16 cellular contexts compared by ENCODE assay signal in the genomic region with DNA sequence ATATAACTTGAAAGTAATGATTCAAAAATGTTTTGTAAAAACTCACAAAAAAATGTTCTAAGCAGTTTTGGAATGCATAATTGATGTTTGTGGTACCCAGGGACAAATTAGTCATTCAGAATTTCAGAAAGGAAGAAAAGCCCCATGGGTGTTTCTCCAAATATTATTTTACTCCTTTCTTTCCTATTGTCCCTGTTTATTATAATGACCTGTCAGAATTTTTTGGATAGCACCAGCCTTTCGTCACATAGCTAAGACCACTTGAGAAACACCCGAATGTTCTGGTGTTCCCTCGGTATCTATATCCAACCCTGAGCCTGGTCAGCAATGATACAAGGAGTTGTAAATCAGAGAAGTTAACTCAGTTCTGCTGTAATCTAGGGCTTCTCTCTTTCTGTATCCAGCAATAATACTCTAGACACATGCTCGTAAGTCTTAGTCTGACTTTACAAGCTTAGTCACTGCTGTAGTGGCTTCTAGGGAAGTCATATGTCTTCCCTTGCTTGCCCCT.
DNase-seq lines count a peak whose midpoint lies in the region; ATAC-seq and TF ChIP-seq lines count a peak whose summit lies in the region.
"Had no signal": no experiment of that assay in that cellular context is flagged by ENCODE, and none has a peak within 500 bp of the region (broad histone marks: within the 10 kb centered on the region; RNA-seq: fewer than 3 reads in every experiment).

No MANE protein-coding gene starts in this region.

- H3K79me2 ChIP-seq in H9 (ENCODE audit: insufficient read depth, low read length): no peaks in the 10 kb centered on the region

- H2BK15ac ChIP-seq in H9 (ENCODE audit: low read depth, low read length): no peak overlapping the region

- no peak overlapping the region for H2BK12ac ChIP-seq in H9 (ENCODE audit: insufficient read length, low read depth, low read length)

- no peak overlapping the region for H2AK5ac ChIP-seq in H9 (ENCODE audit: insufficient read length, low read length)

- H3K36me3 ChIP-seq in esophagus muscularis mucosa (no peaks in the 10 kb centered on the region), aorta (ENCODE audit: control insufficient read depth in 1 of 2, insufficient read depth in 2 of 2, low read length in 1 of 2) (no peaks in the 10 kb centered on the region), SJCRH30 (no peaks in the 10 kb centered on the region)
- H3K36me3 ChIP-seq: breast epithelium, pancreas, thyroid gland had no signal

- H3K27me3 ChIP-seq in esophagus muscularis mucosa (no peaks in the 10 kb centered on the region), aorta (ENCODE audit: control insufficient read depth in 1 of 2, insufficient read depth in 2 of 2, low read length in 1 of 2) (no peaks in the 10 kb centered on the region), H9 (ENCODE audit: insufficient read depth, low read length) (no peaks in the 10 kb centered on the region), SJCRH30 (no peaks in the 10 kb centered on the region)
- H3K27me3 ChIP-seq: breast epithelium, pancreas, thyroid gland had no signal

- H3K9ac ChIP-seq in H9 (ENCODE audit: extremely low read depth, insufficient read length, low read length): no peak overlapping the region

- POLR2A ChIA-PET in naive thymus-derived CD8-positive, alpha-beta T cell (lab: Charles Lee): no interaction called here

- no peak overlapping the region for H2BK5ac ChIP-seq in H9 (ENCODE audit: insufficient read length, low read length)

- no peak overlapping the region for H2BK120ac ChIP-seq in H9 (ENCODE audit: low read depth, low read length, poor library complexity, severe bottlenecking)

- no peak overlapping the region for H2BK20ac ChIP-seq in H9 (ENCODE audit: low read depth, low read length, poor library complexity, severe bottlenecking)

- no peak overlapping the region for H3K56ac ChIP-seq in H9 (ENCODE audit: insufficient read length, low read depth, low read length)

- H4K5ac ChIP-seq in H9 (ENCODE audit: insufficient read length, low read depth, low read length): no peak overlapping the region

- no peaks in the 10 kb centered on the region for H4K20me1 ChIP-seq in H9 (ENCODE audit: control insufficient read depth, insufficient read depth, insufficient read length)

- H3K14ac ChIP-seq in H9 (ENCODE audit: insufficient read depth, low read length): no peak overlapping the region

- H3K36me3 Mint-ChIP-seq in naive thymus-derived CD8-positive, alpha-beta T cell: no peaks in the 10 kb centered on the region
- H3K36me3 Mint-ChIP-seq in H9 (ENCODE audit: insufficient read depth in 1 of 3, low read depth in 3 of 3): no peaks in the 10 kb centered on the region
- H3K36me3 Mint-ChIP-seq: CD8-positive, alpha-beta memory T cell had no signal

- no peak overlapping the region for H4K8ac ChIP-seq in H9 (replicated peaks; ENCODE audit: insufficient read length, low read depth, low read length)

- H2AFZ ChIP-seq in H9 (ENCODE audit: low read length): no peak overlapping the region

- ATAC-seq in aorta (ENCODE audit: low FRiP score): peak; percentile 70
- ATAC-seq in naive thymus-derived CD8-positive, alpha-beta T cell: no peak
- ATAC-seq: activated CD8-positive, alpha-beta T cell treated with anti-CD3 and anti-CD28 coated beads for 36 hours had no signal

- no peak overlapping the region for H3K4me3 Mint-ChIP-seq in naive thymus-derived CD8-positive, alpha-beta T cell
- H3K4me3 Mint-ChIP-seq in H9: no peak overlapping the region
- H3K4me3 Mint-ChIP-seq: activated CD8-positive, alpha-beta T cell treated with anti-CD3 and anti-CD28 coated beads for 36 hours; CD8-positive, alpha-beta memory T cell had no signal

- H3K4me2 ChIP-seq in H9 (ENCODE audit: insufficient read depth, insufficient read length, low read length): no peak overlapping the region

- 59% methylated on average over 4 of the region's 4 CpGs for WGBS in esophagus muscularis mucosa
- WGBS in aorta, 2 donors: 7 to 11% methylated on average over 4 of the region's 4 CpGs
- no CpG with 5 or more reads among the region's 4 CpGs for WGBS in H9 (ENCODE audit: extremely low coverage, insufficient read length, low lambda C conversion rate)

- H3K4ac ChIP-seq in H9 (ENCODE audit: low read depth, low read length): no peak overlapping the region

- no peaks in the 10 kb centered on the region for H3K27me3 Mint-ChIP-seq in naive thymus-derived CD8-positive, alpha-beta T cell
- no peaks in the 10 kb centered on the region for H3K27me3 Mint-ChIP-seq in H9 (ENCODE audit: low read depth)
- H3K27me3 Mint-ChIP-seq: activated CD8-positive, alpha-beta T cell treated with anti-CD3 and anti-CD28 coated beads for 36 hours; CD8-positive, alpha-beta memory T cell had no signal

- H4K91ac ChIP-seq in H9 (ENCODE audit: insufficient read length, low read depth, low read length): no peak overlapping the region

- H3K9me3 Mint-ChIP-seq in naive thymus-derived CD8-positive, alpha-beta T cell: peaks cover 0 to 4% (median 0%) of the 10 kb centered on the region in 9 donors
- no peaks in the 10 kb centered on the region; a peak in 1 of 5 replicates for H3K9me3 Mint-ChIP-seq in H9
- H3K9me3 Mint-ChIP-seq: activated CD8-positive, alpha-beta T cell treated with anti-CD3 and anti-CD28 coated beads for 36 hours had no signal

- no peak overlapping the region for H3K4me3 ChIP-seq in esophagus muscularis mucosa
- H3K4me3 ChIP-seq in aorta (ENCODE audit: low read length in 2 of 2): no peak overlapping the region
- H3K4me3 ChIP-seq in SJCRH30: no peak overlapping the region
- H3K4me3 ChIP-seq: breast epithelium, pancreas, thyroid gland had no signal

- TF ChIP-seq POLR2A in esophagus muscularis mucosa (IDR thresholded peaks at IDR 0.05; ENCODE audit: low read depth): no peak

- H3K9me3 ChIP-seq in esophagus muscularis mucosa (no peaks in the 10 kb centered on the region), aorta (ENCODE audit: control insufficient read depth, low read length) (no peaks in the 10 kb centered on the region), H9 (ENCODE audit: control insufficient read depth, low read depth, low read length) (no peaks in the 10 kb centered on the region), SJCRH30 (replicated peaks) (no peaks in the 10 kb centered on the region)
- H3K9me3 ChIP-seq: pancreas, thyroid gland had no signal

- H3K23ac ChIP-seq in H9 (ENCODE audit: insufficient read length, low read depth, low read length): no peak overlapping the region

- no peak for TF ChIP-seq EP300 in esophagus muscularis mucosa (IDR thresholded peaks at IDR 0.05)

- H3K27ac ChIP-seq in esophagus muscularis mucosa (replicated peaks in 1 of 4) (peak overlapping the region; percentile 27 to 40 (median 34)), aorta (ENCODE audit: low read depth in 1 of 2, low read length in 2 of 2) (peak overlapping the region in 1 of 2 donors; percentile 67), H9 (ENCODE audit: insufficient read length, low read depth, low read length) (no peak overlapping the region), SJCRH30 (no peak overlapping the region)
- H3K27ac ChIP-seq: breast epithelium, pancreas, thyroid gland had no signal

- no peak overlapping the region for H3T11ph ChIP-seq in H9 (ENCODE audit: low read length)

- no peaks in the 10 kb centered on the region for H3K23me2 ChIP-seq in H9 (ENCODE audit: insufficient read length, low read depth, low read length, poor library complexity, severe bottlenecking)

- H3K18ac ChIP-seq in H9 (ENCODE audit: insufficient read length, low read depth, low read length): no peak overlapping the region

- H3K27ac Mint-ChIP-seq in naive thymus-derived CD8-positive, alpha-beta T cell: no peak overlapping the region
- no peak overlapping the region for H3K27ac Mint-ChIP-seq in H9
- H3K27ac Mint-ChIP-seq: activated CD8-positive, alpha-beta T cell treated with anti-CD3 and anti-CD28 coated beads for 36 hours; CD8-positive, alpha-beta memory T cell had no signal

- H3K79me1 ChIP-seq in H9 (ENCODE audit: insufficient read depth, low read depth, low read length, poor library complexity, severe bottlenecking): no peaks in the 10 kb centered on the region

- intact Hi-C loops in esophagus muscularis mucosa (cut with DNase I) (loop anchor here (10.0 kb wide), 1 partner anchor 94 kb away; no protein-coding TSS in a partner anchor), aorta (cut with DNase I) (loop anchor here in 1 of 2 donors (5.0 to 10.0 kb wide), 2 partner anchors 111 to 314 kb away; no protein-coding TSS in a partner anchor)

- DNase-seq in HS-27A (ENCODE audit: low read depth) (peak; percentile 56), esophagus muscularis mucosa (ENCODE audit: extremely low spot score) (no peak), myocyte (ENCODE audit: low read depth) (peak; percentile 33), aorta (no peak), H9 (no peak), SJCRH30 (no peak)
- no peak for DNase-seq in naive thymus-derived CD8-positive, alpha-beta T cell
- DNase-seq: activated CD8-positive, alpha-beta T cell treated with anti-CD3 and anti-CD28 coated beads for 36 hours; activated effector memory CD4-positive, alpha-beta T cell treated with Interleukin-2 at 50 U/mL for 16 hours; CD8-positive, alpha-beta memory T cell; effector CD4-positive, alpha-beta T cell; NCI-H1417; NCI-H345; pancreas; thyroid gland had no signal

- H3K4me1 ChIP-seq in esophagus muscularis mucosa (peaks cover 22 to 82% (median 61%) of the 10 kb centered on the region in 4 donors), aorta (ENCODE audit: control insufficient read depth in 1 of 2, insufficient read depth in 2 of 2, low read length in 2 of 2) (peaks cover 5% of the 10 kb centered on the region in 2 donors), H9 (ENCODE audit: insufficient read depth, low read length) (no peaks in the 10 kb centered on the region), SJCRH30 (no peaks in the 10 kb centered on the region)
- H3K4me1 ChIP-seq: breast epithelium, pancreas, thyroid gland had no signal

- TF ChIP-seq CTCF in esophagus muscularis mucosa (IDR thresholded peaks at IDR 0.05) (no peak), H9 (conservative IDR thresholded peaks at IDR 0.05) (no peak)

- H3K4me1 Mint-ChIP-seq in naive thymus-derived CD8-positive, alpha-beta T cell: no peaks in the 10 kb centered on the region
- H3K4me1 Mint-ChIP-seq in H9: no peaks in the 10 kb centered on the region
- H3K4me1 Mint-ChIP-seq: CD8-positive, alpha-beta memory T cell had no signal

Comparison
In these comparisons a context has a peak if more than half of its experiments do, and no peak if none do; other contexts are left out.
1. DNase-seq: peak in HS-27A (single experiment) and myocyte (single experiment); none in esophagus muscularis mucosa (single experiment), aorta (0 of 2), naive thymus-derived CD8-positive, alpha-beta T cell (0 of 10), H9 (single experiment) and SJCRH30 (0 of 2).
2. H3K27ac ChIP-seq: peak in esophagus muscularis mucosa (4 of 4); none in H9 (single experiment) and SJCRH30 (single experiment).